Comparison of ENCODE assay signal across 1 cellular context in the genomic region with DNA sequence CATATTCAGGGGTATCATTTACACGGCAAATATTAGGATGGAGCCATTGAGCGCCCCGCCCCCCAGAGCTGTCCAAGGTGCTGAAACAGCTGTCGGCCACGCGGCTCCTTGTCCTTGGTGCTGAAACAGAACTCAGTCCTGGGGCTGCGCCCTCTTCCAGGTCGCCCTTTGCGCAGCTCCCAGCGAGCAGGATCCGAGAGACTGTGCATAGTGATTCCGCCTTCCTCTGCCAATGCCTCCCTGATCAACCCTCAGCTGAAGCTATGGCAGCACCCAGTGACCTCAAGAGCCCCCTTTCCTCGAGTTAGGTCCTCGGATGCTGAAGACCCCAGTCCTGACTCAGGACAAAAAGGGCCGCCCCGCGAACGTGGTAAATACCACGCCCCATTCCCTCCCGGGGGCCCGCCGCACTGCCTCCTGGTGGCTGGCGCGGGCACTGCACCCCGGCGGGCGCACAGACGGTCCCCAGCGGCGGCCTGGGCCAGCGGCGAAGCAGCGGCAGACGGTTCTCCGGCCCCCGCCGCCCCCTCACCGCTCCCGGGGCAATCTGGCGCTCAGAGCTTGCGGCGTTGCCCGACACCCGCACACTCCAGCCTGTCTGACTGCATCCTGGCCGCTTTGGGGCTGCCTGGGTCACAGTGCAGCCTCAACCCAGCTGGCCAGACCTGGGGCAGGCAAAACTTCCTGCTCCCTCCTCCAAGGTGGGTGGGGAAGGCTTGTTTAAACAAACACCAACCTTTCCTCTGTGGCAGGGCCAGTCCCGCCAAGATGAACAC.
TF ChIP-seq lines count a peak whose summit lies in the region.

No MANE protein-coding gene starts in this region.

TF ChIP-seq in HepG2, 621 proteins besides CTCF, POLR2A, EP300 and RAD21 (continued from another document and continues in another):
- TF ChIP-seq PBX3 (CRISPR knock-in tag; IDR thresholded peaks at IDR 0.05; ENCODE audit: borderline replicate concordance) (peak; percentile 100), ZNF841 (CRISPR knock-in tag; IDR thresholded peaks at IDR 0.05; ENCODE audit: borderline replicate concordance) (peak; percentile 99), KMT2B (CRISPR knock-in tag; IDR thresholded peaks at IDR 0.05) (peak; percentile 99), NFATC3 (CRISPR knock-in tag; IDR thresholded peaks at IDR 0.05) (peak; percentile 100), ZMYM4 (CRISPR knock-in tag; IDR thresholded peaks at IDR 0.05) (peak; percentile 98), ETV6 (CRISPR knock-in tag; conservative IDR thresholded peaks at IDR 0.05) (peak; percentile 100), MXD3 (CRISPR knock-in tag; IDR thresholded peaks at IDR 0.05) (peak; percentile 100), ZNF354B (CRISPR knock-in tag; IDR thresholded peaks at IDR 0.05) (peak; percentile 100), BCL3 (CRISPR knock-in tag; IDR thresholded peaks at IDR 0.05) (peak; percentile 100), ZNF331 (CRISPR knock-in tag; IDR thresholded peaks at IDR 0.05) (peak; percentile 100), NCOR1 (IDR thresholded peaks at IDR 0.05; ENCODE audit: borderline replicate concordance, low read length) (no peak), ZNF18 (CRISPR knock-in tag; IDR thresholded peaks at IDR 0.05; ENCODE audit: insufficient replicate concordance) (peak; percentile 99), NCOA1 (CRISPR knock-in tag; IDR thresholded peaks at IDR 0.05) (peak; percentile 99), POLR2G (IDR thresholded peaks at IDR 0.05; ENCODE audit: low read depth, low read length) (no peak), SPEN (CRISPR knock-in tag; IDR thresholded peaks at IDR 0.05; ENCODE audit: low read depth) (peak; percentile 99), JUND (CRISPR knock-in tag; IDR thresholded peaks at IDR 0.05) (peak; percentile 93), GPN1 (CRISPR knock-in tag; IDR thresholded peaks at IDR 0.05; ENCODE audit: borderline replicate concordance) (peak; percentile 99), ZNF83 (CRISPR knock-in tag; IDR thresholded peaks at IDR 0.05; ENCODE audit: borderline replicate concordance) (peak; percentile 100), PHF21A (CRISPR knock-in tag; IDR thresholded peaks at IDR 0.05) (peak; percentile 90), PHF5A (CRISPR knock-in tag; IDR thresholded peaks at IDR 0.05; ENCODE audit: low read depth, unreplicated experiment) (peak; percentile 99), ZNF550 (CRISPR knock-in tag; IDR thresholded peaks at IDR 0.05; ENCODE audit: borderline replicate concordance) (peak; percentile 99), ZNF616 (CRISPR knock-in tag; IDR thresholded peaks at IDR 0.05; ENCODE audit: low read depth) (peak; percentile 99), RCOR2 (CRISPR knock-in tag; IDR thresholded peaks at IDR 0.05) (peak; percentile 97), ZNF737 (CRISPR knock-in tag; IDR thresholded peaks at IDR 0.05; ENCODE audit: borderline replicate concordance) (peak; percentile 100), MED13 (CRISPR knock-in tag; IDR thresholded peaks at IDR 0.05) (peak; percentile 99), JARID2 (CRISPR knock-in tag; IDR thresholded peaks at IDR 0.05; ENCODE audit: insufficient replicate concordance) (peak; percentile 100), ZKSCAN8 (CRISPR knock-in tag; IDR thresholded peaks at IDR 0.05; ENCODE audit: borderline replicate concordance) (peak; percentile 99), CCDC6 (CRISPR knock-in tag; IDR thresholded peaks at IDR 0.05) (peak; percentile 100), NPAS2 (CRISPR knock-in tag; IDR thresholded peaks at IDR 0.05; ENCODE audit: borderline replicate concordance) (peak; percentile 95; the same call in 1 of the 2 replicates), BRCA1 (CRISPR knock-in tag; IDR thresholded peaks at IDR 0.05) (peak; percentile 100), FOXK1 (CRISPR knock-in tag; IDR thresholded peaks at IDR 0.05; ENCODE audit: borderline replicate concordance, low read depth) (peak; percentile 100), ZNF556 (CRISPR knock-in tag; IDR thresholded peaks at IDR 0.05; ENCODE audit: borderline replicate concordance) (peak; percentile 99), ZNF792 (CRISPR knock-in tag; IDR thresholded peaks at IDR 0.05) (peak; percentile 100), FOXC1 (CRISPR knock-in tag; IDR thresholded peaks at IDR 0.05; ENCODE audit: borderline replicate concordance) (peak; percentile 100), GATAD1 (CRISPR knock-in tag; IDR thresholded peaks at IDR 0.05) (peak; percentile 91), ZC3H4 (CRISPR knock-in tag; IDR thresholded peaks at IDR 0.05; ENCODE audit: borderline replicate concordance) (peak; percentile 98; the same call in 1 of the 2 replicates), ZBTB1 (CRISPR knock-in tag; IDR thresholded peaks at IDR 0.05; ENCODE audit: borderline replicate concordance) (peak; percentile 99), FOXO1 (CRISPR knock-in tag; IDR thresholded peaks at IDR 0.05) (peak; percentile 98), JUNB (CRISPR knock-in tag; IDR thresholded peaks at IDR 0.05; ENCODE audit: borderline replicate concordance) (peak; percentile 98), NR3C1 (CRISPR knock-in tag; IDR thresholded peaks at IDR 0.05) (peak; percentile 96; the same call in 1 of the 2 replicates), ARID4A (CRISPR knock-in tag; IDR thresholded peaks at IDR 0.05; ENCODE audit: borderline replicate concordance) (peak; percentile 100), ZFP82 (CRISPR knock-in tag; IDR thresholded peaks at IDR 0.05; ENCODE audit: borderline replicate concordance) (peak; percentile 100)
- TF ChIP-seq, protein P1, sequence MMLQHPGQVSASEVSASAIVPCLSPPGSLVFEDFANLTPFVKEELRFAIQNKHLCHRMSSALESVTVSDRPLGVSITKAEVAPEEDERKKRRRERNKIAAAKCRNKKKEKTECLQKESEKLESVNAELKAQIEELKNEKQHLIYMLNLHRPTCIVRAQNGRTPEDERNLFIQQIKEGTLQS (CRISPR knock-in tag; IDR thresholded peaks at IDR 0.05), result peak; percentile 99
- TF ChIP-seq, protein P2, sequence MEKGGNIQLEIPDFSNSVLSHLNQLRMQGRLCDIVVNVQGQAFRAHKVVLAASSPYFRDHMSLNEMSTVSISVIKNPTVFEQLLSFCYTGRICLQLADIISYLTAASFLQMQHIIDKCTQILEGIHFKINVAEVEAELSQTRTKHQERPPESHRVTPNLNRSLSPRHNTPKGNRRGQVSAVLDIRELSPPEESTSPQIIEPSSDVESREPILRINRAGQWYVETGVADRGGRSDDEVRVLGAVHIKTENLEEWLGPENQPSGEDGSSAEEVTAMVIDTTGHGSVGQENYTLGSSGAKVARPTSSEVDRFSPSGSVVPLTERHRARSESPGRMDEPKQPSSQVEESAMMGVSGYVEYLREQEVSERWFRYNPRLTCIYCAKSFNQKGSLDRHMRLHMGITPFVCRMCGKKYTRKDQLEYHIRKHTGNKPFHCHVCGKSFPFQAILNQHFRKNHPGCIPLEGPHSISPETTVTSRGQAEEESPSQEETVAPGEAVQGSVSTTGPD (CRISPR knock-in tag; IDR thresholded peaks at IDR 0.05), result peak; percentile 98
- TF ChIP-seq, protein P3, sequence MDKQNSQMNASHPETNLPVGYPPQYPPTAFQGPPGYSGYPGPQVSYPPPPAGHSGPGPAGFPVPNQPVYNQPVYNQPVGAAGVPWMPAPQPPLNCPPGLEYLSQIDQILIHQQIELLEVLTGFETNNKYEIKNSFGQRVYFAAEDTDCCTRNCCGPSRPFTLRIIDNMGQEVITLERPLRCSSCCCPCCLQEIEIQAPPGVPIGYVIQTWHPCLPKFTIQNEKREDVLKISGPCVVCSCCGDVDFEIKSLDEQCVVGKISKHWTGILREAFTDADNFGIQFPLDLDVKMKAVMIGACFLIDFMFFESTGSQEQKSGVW (CRISPR knock-in tag; IDR thresholded peaks at IDR 0.05; ENCODE audit: borderline replicate concordance), result peak; percentile 100
- TF ChIP-seq, protein P4, sequence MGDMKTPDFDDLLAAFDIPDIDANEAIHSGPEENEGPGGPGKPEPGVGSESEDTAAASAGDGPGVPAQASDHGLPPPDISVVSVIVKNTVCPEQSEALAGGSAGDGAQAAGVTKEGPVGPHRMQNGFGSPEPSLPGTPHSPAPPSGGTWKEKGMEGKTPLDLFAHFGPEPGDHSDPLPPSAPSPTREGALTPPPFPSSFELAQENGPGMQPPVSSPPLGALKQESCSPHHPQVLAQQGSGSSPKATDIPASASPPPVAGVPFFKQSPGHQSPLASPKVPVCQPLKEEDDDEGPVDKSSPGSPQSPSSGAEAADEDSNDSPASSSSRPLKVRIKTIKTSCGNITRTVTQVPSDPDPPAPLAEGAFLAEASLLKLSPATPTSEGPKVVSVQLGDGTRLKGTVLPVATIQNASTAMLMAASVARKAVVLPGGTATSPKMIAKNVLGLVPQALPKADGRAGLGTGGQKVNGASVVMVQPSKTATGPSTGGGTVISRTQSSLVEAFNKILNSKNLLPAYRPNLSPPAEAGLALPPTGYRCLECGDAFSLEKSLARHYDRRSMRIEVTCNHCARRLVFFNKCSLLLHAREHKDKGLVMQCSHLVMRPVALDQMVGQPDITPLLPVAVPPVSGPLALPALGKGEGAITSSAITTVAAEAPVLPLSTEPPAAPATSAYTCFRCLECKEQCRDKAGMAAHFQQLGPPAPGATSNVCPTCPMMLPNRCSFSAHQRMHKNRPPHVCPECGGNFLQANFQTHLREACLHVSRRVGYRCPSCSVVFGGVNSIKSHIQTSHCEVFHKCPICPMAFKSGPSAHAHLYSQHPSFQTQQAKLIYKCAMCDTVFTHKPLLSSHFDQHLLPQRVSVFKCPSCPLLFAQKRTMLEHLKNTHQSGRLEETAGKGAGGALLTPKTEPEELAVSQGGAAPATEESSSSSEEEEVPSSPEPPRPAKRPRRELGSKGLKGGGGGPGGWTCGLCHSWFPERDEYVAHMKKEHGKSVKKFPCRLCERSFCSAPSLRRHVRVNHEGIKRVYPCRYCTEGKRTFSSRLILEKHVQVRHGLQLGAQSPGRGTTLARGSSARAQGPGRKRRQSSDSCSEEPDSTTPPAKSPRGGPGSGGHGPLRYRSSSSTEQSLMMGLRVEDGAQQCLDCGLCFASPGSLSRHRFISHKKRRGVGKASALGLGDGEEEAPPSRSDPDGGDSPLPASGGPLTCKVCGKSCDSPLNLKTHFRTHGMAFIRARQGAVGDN (CRISPR knock-in tag; IDR thresholded peaks at IDR 0.05), result peak; percentile 92
- TF ChIP-seq, protein P5, sequence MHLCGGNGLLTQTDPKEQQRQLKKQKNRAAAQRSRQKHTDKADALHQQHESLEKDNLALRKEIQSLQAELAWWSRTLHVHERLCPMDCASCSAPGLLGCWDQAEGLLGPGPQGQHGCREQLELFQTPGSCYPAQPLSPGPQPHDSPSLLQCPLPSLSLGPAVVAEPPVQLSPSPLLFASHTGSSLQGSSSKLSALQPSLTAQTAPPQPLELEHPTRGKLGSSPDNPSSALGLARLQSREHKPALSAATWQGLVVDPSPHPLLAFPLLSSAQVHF (CRISPR knock-in tag; IDR thresholded peaks at IDR 0.05), result peak; percentile 100
